16 cellular contexts compared by ENCODE assay signal in genomic region chr16:85302018-85302847, GRCh38.
DNase-seq lines count a peak whose midpoint lies in the region; ATAC-seq and TF ChIP-seq lines count a peak whose summit lies in the region.
"Had no signal": no experiment of that assay in that cellular context is flagged by ENCODE, and none has a peak within 500 bp of the region (broad histone marks: within the 10 kb centered on the region; RNA-seq: fewer than 3 reads in every experiment).

No MANE protein-coding gene starts in this region.

- peak; percentile 51 for DNase-seq in M059J (ENCODE audit: low read depth)
- DNase-seq in astrocyte of the spinal cord (ENCODE audit: low read depth, low spot score), result peak; percentile 33
- no peak for DNase-seq in nephron progenitor cell
- no peak for DNase-seq in stimulated activated naive CD4-positive, alpha-beta T cell treated with Interleukin-2 at 50 U/mL for 16 hours (lab: John Stamatoyannopoulos, UW)
- DNase-seq in GOT3 (lab: John Stamatoyannopoulos, UW), result no peak
- DNase-seq: activated naive CD4-positive, alpha-beta T cell treated with anti-CD3 and anti-CD28 coated beads for 36 hours; CD4-positive, CD25-positive, alpha-beta regulatory T cell; gastrocnemius medialis; NCI-H510A treated with DMSO at 0.1 percent for 48 hours; testis had no signal

- in situ Hi-C loops in astrocyte of the spinal cord (cut with HindIII; ENCODE audit: low sequenced_read_pairs), result no loop called here

- no peaks in the 10 kb centered on the region for H3K36me3 Mint-ChIP-seq in nephron progenitor cell (ENCODE audit: low read depth)
- H3K36me3 Mint-ChIP-seq: CD4-positive, CD25-positive, alpha-beta regulatory T cell had no signal

- no peaks in the 10 kb centered on the region for H3K27me3 ChIP-seq in BLaER1 treated with 17β-estradiol and CSF1 and Interleukin-3, amounts not matched to agents 10 nM and 100 nM
- H3K27me3 ChIP-seq: gastrocnemius medialis, testis had no signal

- peak overlapping the region in 3 of 11 experiments; percentile 6 to 25 (median 19); a peak in 5 of 22 replicates for H3K9ac ChIP-seq in BLaER1 treated with 17β-estradiol and CSF1 and Interleukin-3, amounts not matched to agents 10 nM and 100 nM
- H3K9ac ChIP-seq: SK-N-SH had no signal

- H3K27ac Mint-ChIP-seq in nephron progenitor cell, result no peak overlapping the region
- H3K27ac Mint-ChIP-seq: activated naive CD4-positive, alpha-beta T cell treated with anti-CD3 and anti-CD28 coated beads for 36 hours; CD4-positive, CD25-positive, alpha-beta regulatory T cell had no signal

- H4K20me1 ChIP-seq in BLaER1 treated with 17β-estradiol and CSF1 and Interleukin-3, amounts not matched to agents 10 nM and 100 nM, result peaks cover 0 to 6% (median 0%) of the 10 kb centered on the region in 11 experiments; a peak in 2 of 22 replicates

- H3K4me3 Mint-ChIP-seq in nephron progenitor cell, result peak overlapping the region; percentile 8
- H3K4me3 Mint-ChIP-seq: activated naive CD4-positive, alpha-beta T cell treated with anti-CD3 and anti-CD28 coated beads for 36 hours; CD4-positive, CD25-positive, alpha-beta regulatory T cell had no signal

- peaks cover 39 to 64% (median 59%) of the 10 kb centered on the region in 10 experiments for H3K4me1 ChIP-seq in BLaER1 treated with 17β-estradiol and CSF1 and Interleukin-3, amounts not matched to agents 10 nM and 100 nM

- H3K4me2 ChIP-seq in BLaER1 treated with 17β-estradiol and CSF1 and Interleukin-3, amounts not matched to agents 10 nM and 100 nM, result peak overlapping the region in 8 of 11 experiments; percentile 12 to 100 (median 98); a peak in 12 of 22 replicates
- H3K4me2 ChIP-seq: SK-N-SH had no signal

- H3K36me3 ChIP-seq in BLaER1 treated with 17β-estradiol and CSF1 and Interleukin-3, amounts not matched to agents 10 nM and 100 nM, result no peaks in the 10 kb centered on the region
- H3K36me3 ChIP-seq: gastrocnemius medialis, prostate gland had no signal

- no peak overlapping the region for H3K4me3 ChIP-seq in BLaER1 treated with 17β-estradiol and CSF1 and Interleukin-3, amounts not matched to agents 10 nM and 100 nM
- no peak overlapping the region for H3K4me3 ChIP-seq in astrocyte of the spinal cord (ENCODE audit: low read depth, low read length)
- H3K4me3 ChIP-seq: gastrocnemius medialis, prostate gland had no signal

- no peak overlapping the region for H3K27ac ChIP-seq in BLaER1 treated with 17β-estradiol and CSF1 and Interleukin-3, amounts not matched to agents 10 nM and 100 nM
- H3K27ac ChIP-seq: coronary artery, gastrocnemius medialis, prostate gland, testis had no signal

- no peaks in the 10 kb centered on the region for H3K9me3 Mint-ChIP-seq in nephron progenitor cell
- H3K9me3 Mint-ChIP-seq: activated naive CD4-positive, alpha-beta T cell treated with anti-CD3 and anti-CD28 coated beads for 36 hours had no signal

- H3K4me1 Mint-ChIP-seq in nephron progenitor cell, result peaks cover 45% of the 10 kb centered on the region

- no peak for TF ChIP-seq CTCF in astrocyte of the spinal cord (IDR thresholded peaks at IDR 0.05; ENCODE audit: low read depth, low read length)
- no peak for TF ChIP-seq CTCF in nephron progenitor cell (IDR thresholded peaks at IDR 0.05)

- H3K9me3 ChIP-seq in BLaER1 treated with 17β-estradiol and CSF1 and Interleukin-3, amounts not matched to agents 10 nM and 100 nM (replicated peaks in 1 of 11), result no peaks in the 10 kb centered on the region
- H3K9me3 ChIP-seq: gastrocnemius medialis, prostate gland, SK-N-SH, testis had no signal

- H3K27me3 Mint-ChIP-seq in nephron progenitor cell (ENCODE audit: low read depth, poor library complexity), result peaks cover 66% of the 10 kb centered on the region
- H3K27me3 Mint-ChIP-seq: CD4-positive, CD25-positive, alpha-beta regulatory T cell had no signal

- ATAC-seq in GM18519 (IDR thresholded peaks at IDR 0.05; ENCODE audit: low FRiP score, unreplicated experiment), result no peak
- ATAC-seq in GM18498 (IDR thresholded peaks at IDR 0.05; ENCODE audit: unreplicated experiment), result no peak
- ATAC-seq: gastrocnemius medialis had no signal

Comparison
In these comparisons a context has a peak if more than half of its experiments do, and no peak if none do; other contexts are left out.
1. DNase-seq: peak in M059J (single experiment) and astrocyte of the spinal cord (single experiment); none in nephron progenitor cell (single experiment), stimulated activated naive CD4-positive, alpha-beta T cell treated with Interleukin-2 at 50 U/mL for 16 hours (single experiment) and GOT3 (single experiment).